18 cellular contexts compared by ENCODE assay signal in the genomic region with DNA sequence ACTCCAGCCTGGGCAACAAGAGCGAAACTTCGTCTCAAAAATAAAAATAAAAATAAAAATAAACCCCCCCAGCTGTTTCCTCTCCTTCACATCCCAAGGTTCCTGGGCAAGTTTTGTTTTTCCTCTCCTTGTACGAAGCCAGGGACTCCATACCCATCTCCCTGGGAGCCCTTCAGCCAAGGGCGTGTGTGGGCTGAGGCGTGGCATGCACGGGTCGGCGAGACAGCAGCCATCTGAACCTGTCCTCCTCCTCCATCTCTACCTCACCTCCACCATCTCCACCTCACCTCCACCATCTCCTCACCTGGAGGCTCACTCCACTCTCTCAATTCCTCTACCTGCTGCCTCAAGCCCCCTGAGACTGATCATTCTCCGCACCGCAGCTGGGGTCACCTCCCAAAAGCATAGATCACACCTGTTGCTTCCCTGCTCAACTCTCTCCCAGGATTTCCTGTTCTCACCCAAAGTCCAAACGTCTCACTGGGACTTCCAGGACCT. TPM values are rescaled to one million over a fixed set of nuclear protein-coding genes. Genes with fewer than 3 reads are reported as not detected.
DNase-seq lines count a peak whose midpoint lies in the region; ATAC-seq and TF ChIP-seq lines count a peak whose summit lies in the region.
"Had no signal": no experiment of that assay in that cellular context is flagged by ENCODE, and none has a peak within 500 bp of the region (broad histone marks: within the 10 kb centered on the region; RNA-seq: fewer than 3 reads in every experiment).

No MANE protein-coding gene starts in this region.

- H3K4me1 Mint-ChIP-seq in Caco-2 (ENCODE audit: low read depth, unreplicated experiment), result peaks cover 12% of the 10 kb centered on the region
- H3K4me1 Mint-ChIP-seq in activated CD4-positive, alpha-beta memory T cell treated with anti-CD3 and anti-CD28 coated beads, Interleukin-2, amount 10 ng/mL, durations not matched to agents 7 days and 5 days, result peaks cover 7% of the 10 kb centered on the region

- TF ChIP-seq CTCF in Caco-2 (IDR thresholded peaks at IDR 0.05; ENCODE audit: insufficient read depth in 1 of 2, low read depth in 1 of 2, low read length in 1 of 2, severe bottlenecking in 1 of 2, unreplicated experiment in 1 of 2), result no peak
- TF ChIP-seq CTCF in PC-3 (conservative IDR thresholded peaks at IDR 0.05; ENCODE audit: low read depth, low read length), result no peak
- TF ChIP-seq CTCF in osteoblast (IDR thresholded peaks at IDR 0.05; ENCODE audit: extremely low read depth, low read depth, low read length), result no peak
- no peak for TF ChIP-seq CTCF in GM13977 (IDR thresholded peaks at IDR 0.05; ENCODE audit: extremely low read depth, insufficient read depth, missing control alignments)
- TF ChIP-seq CTCF in tibial artery (IDR thresholded peaks at IDR 0.05), result no peak

- H3K27ac Mint-ChIP-seq in Caco-2 (ENCODE audit: unreplicated experiment), result peak overlapping the region; percentile 72
- H3K27ac Mint-ChIP-seq in activated CD4-positive, alpha-beta memory T cell treated with anti-CD3 and anti-CD28 coated beads, Interleukin-2, amount 10 ng/mL, durations not matched to agents 7 days and 5 days, result no peak overlapping the region

- POLR2A ChIA-PET in Caco-2 (lab: Charles Lee), result interaction anchor here (0.6 kb wide), 1 partner anchor 120 kb away, joined by 3 read pairs; no protein-coding TSS in a partner anchor
- POLR2A ChIA-PET in PC-3 (lab: Charles Lee; ENCODE audit: unreplicated experiment), result no interaction called here
- POLR2A ChIA-PET in activated CD4-positive, alpha-beta memory T cell treated with anti-CD3 and anti-CD28 coated beads, Interleukin-2, amount 10 ng/mL, durations not matched to agents 7 days and 5 days (lab: Charles Lee), result no interaction called here

- in situ Hi-C loops in GM13977 (cut with MboI; ENCODE audit: low pct_unique_long_range_greater_than_20kb, low sequenced_read_pairs, unreplicated experiment), result no loop called here

- no peaks in the 10 kb centered on the region for H3K9me2 ChIP-seq in PC-3 (replicated peaks; ENCODE audit: low read length)

- H3K79me2 ChIP-seq in PC-3 (ENCODE audit: low read length) (no peaks in the 10 kb centered on the region), osteoblast (ENCODE audit: insufficient read depth, low read length) (no peaks in the 10 kb centered on the region)

- no peaks in the 10 kb centered on the region for H3K27me3 ChIP-seq in Caco-2 (replicated peaks; ENCODE audit: control insufficient read depth, insufficient read depth, low read length)
- no peaks in the 10 kb centered on the region for H3K27me3 ChIP-seq in PC-3 (ENCODE audit: low read length)
- no peaks in the 10 kb centered on the region for H3K27me3 ChIP-seq in osteoblast (ENCODE audit: insufficient read depth, low read length)
- no peaks in the 10 kb centered on the region for H3K27me3 ChIP-seq in tibial artery
- H3K27me3 ChIP-seq: esophagus muscularis mucosa, heart right ventricle, right atrium auricular region, SJSA1, suprapubic skin had no signal

- H3K4me3 ChIP-seq in Caco-2 (ENCODE audit: low read depth, low read length) (no peak overlapping the region), PC-3 (ENCODE audit: low read length) (no peak overlapping the region), osteoblast (ENCODE audit: insufficient read depth, low read length) (no peak overlapping the region), tibial artery (no peak overlapping the region)
- H3K4me3 ChIP-seq: esophagus muscularis mucosa, heart right ventricle, right atrium auricular region, SJSA1, suprapubic skin had no signal

- peaks cover 19% of the 10 kb centered on the region for H3K36me3 Mint-ChIP-seq in Caco-2 (ENCODE audit: insufficient read depth, unreplicated experiment)
- peaks cover 15% of the 10 kb centered on the region for H3K36me3 Mint-ChIP-seq in activated CD4-positive, alpha-beta memory T cell treated with anti-CD3 and anti-CD28 coated beads, Interleukin-2, amount 10 ng/mL, durations not matched to agents 7 days and 5 days (ENCODE audit: low read depth)
- H3K36me3 Mint-ChIP-seq: brain had no signal

- CTCF ChIA-PET in Caco-2 (lab: Charles Lee), result no interaction called here
- CTCF ChIA-PET in PC-3 (lab: Charles Lee), result interaction anchor here (0.6 to 1.1 kb wide), 2 partner anchors 62 to 933 kb away, joined by 3 read pairs; no protein-coding TSS in a partner anchor
- CTCF ChIA-PET in activated CD4-positive, alpha-beta memory T cell treated with anti-CD3 and anti-CD28 coated beads, Interleukin-2, amount 10 ng/mL, durations not matched to agents 7 days and 5 days (lab: Charles Lee), result no interaction called here

- H3K9me3 ChIP-seq in Caco-2, result no peaks in the 10 kb centered on the region
- H3K9me3 ChIP-seq in PC-3 (ENCODE audit: low read length), result no peaks in the 10 kb centered on the region
- H3K9me3 ChIP-seq in osteoblast (ENCODE audit: low read depth, low read length), result no peaks in the 10 kb centered on the region
- no peaks in the 10 kb centered on the region for H3K9me3 ChIP-seq in tibial artery
- H3K9me3 ChIP-seq: esophagus muscularis mucosa, heart right ventricle, right atrium auricular region, SJSA1, suprapubic skin had no signal

- H3K9ac ChIP-seq in PC-3 (ENCODE audit: low read length), result no peak overlapping the region

- no peak overlapping the region for H2AFZ ChIP-seq in PC-3 (ENCODE audit: low read length)
- no peak overlapping the region for H2AFZ ChIP-seq in osteoblast (ENCODE audit: low read length)

- no peak overlapping the region for H3K4me3 Mint-ChIP-seq in Caco-2 (ENCODE audit: unreplicated experiment)
- H3K4me3 Mint-ChIP-seq in activated CD4-positive, alpha-beta memory T cell treated with anti-CD3 and anti-CD28 coated beads, Interleukin-2, amount 10 ng/mL, durations not matched to agents 7 days and 5 days, result no peak overlapping the region

- ATAC-seq in PC-3, result peak; percentile 6; the same call in 1 of the 2 replicates
- ATAC-seq: heart right ventricle had no signal

- H3F3A ChIP-seq in PC-3 (ENCODE audit: low read length, unreplicated experiment), result no peaks in the 10 kb centered on the region

- H3K27ac ChIP-seq in PC-3 (ENCODE audit: low read length) (peak overlapping the region; percentile 39), cingulate gyrus (ENCODE audit: low read depth, low read length) (peak overlapping the region; percentile 47), osteoblast (ENCODE audit: low read depth, low read length) (peak overlapping the region; percentile 56), tibial artery (no peak overlapping the region)
- H3K27ac ChIP-seq: SJSA1, suprapubic skin had no signal

- H4K20me1 ChIP-seq in PC-3 (ENCODE audit: low read length) (no peaks in the 10 kb centered on the region), osteoblast (ENCODE audit: insufficient read depth, low read length) (no peaks in the 10 kb centered on the region)

- DNase-seq in Caco-2 (no peak), PC-3 (no peak), osteoblast (ENCODE audit: insufficient read length, low spot score, missing footprints) (no peak), GM13977 (ENCODE audit: low spot score) (no peak), tibial artery (no peak), superior temporal gyrus (ENCODE audit: extremely low spot score) (no peak)
- DNase-seq in activated CD4-positive, alpha-beta memory T cell treated with anti-CD3 and anti-CD28 coated beads, Interleukin-2, amount 10 ng/mL, durations not matched to agents 7 days and 5 days, result no peak
- DNase-seq: activated naive CD4-positive, alpha-beta T cell; heart right ventricle; NCI-H187 treated with DMSO at 0.1 percent for 48 hours; T-helper 9 cell had no signal

- H3K36me3 ChIP-seq in Caco-2 (ENCODE audit: control insufficient read depth, insufficient read depth, low read length) (no peaks in the 10 kb centered on the region), PC-3 (ENCODE audit: low read depth, low read length) (peaks cover 4% of the 10 kb centered on the region; the same call in 1 of the 2 replicates), osteoblast (ENCODE audit: insufficient read depth, low read length) (no peaks in the 10 kb centered on the region), tibial artery (peaks cover 0 to 22% (median 0%) of the 10 kb centered on the region in 3 donors)
- H3K36me3 ChIP-seq: right atrium auricular region, SJSA1 had no signal

- H3K4me1 ChIP-seq in Caco-2 (no peaks in the 10 kb centered on the region), PC-3 (ENCODE audit: insufficient read depth, low read length) (peaks cover 5% of the 10 kb centered on the region), osteoblast (ENCODE audit: insufficient read depth, low read length) (peaks cover 3% of the 10 kb centered on the region), tibial artery (no peaks in the 10 kb centered on the region)

- H3K4me2 ChIP-seq in PC-3 (ENCODE audit: low read length) (0 out of 2 replicates have a peak overlapping the region, but pooled peaks have one; percentile 21), osteoblast (ENCODE audit: insufficient read depth, low read length) (no peak overlapping the region)

- BruUV-seq in Caco-2 (replicated peaks; lab: Mats Ljungman, UMichigan), result no TSS peak
- BruUV-seq in PC-3 (replicated peaks; lab: Mats Ljungman, UMichigan), result no TSS peak

- H3K9me3 Mint-ChIP-seq in Caco-2 (ENCODE audit: unreplicated experiment), result peaks cover 9% of the 10 kb centered on the region
- H3K9me3 Mint-ChIP-seq in activated CD4-positive, alpha-beta memory T cell treated with anti-CD3 and anti-CD28 coated beads, Interleukin-2, amount 10 ng/mL, durations not matched to agents 7 days and 5 days, result no peaks in the 10 kb centered on the region
- H3K9me3 Mint-ChIP-seq: brain had no signal

- intact Hi-C loops in Caco-2 (cut with micrococcal nuclease; ENCODE audit: unreplicated experiment), result no loop called here
- intact Hi-C loops in PC-3 (cut with micrococcal nuclease), result no loop called here
- intact Hi-C loops in tibial artery (cut with DNase I; ENCODE audit: low total_unique reads), result no loop called here

- H3K27me3 Mint-ChIP-seq in Caco-2 (ENCODE audit: insufficient read depth, unreplicated experiment), result no peaks in the 10 kb centered on the region
- no peaks in the 10 kb centered on the region for H3K27me3 Mint-ChIP-seq in activated CD4-positive, alpha-beta memory T cell treated with anti-CD3 and anti-CD28 coated beads, Interleukin-2, amount 10 ng/mL, durations not matched to agents 7 days and 5 days

RNA-seq across cellular contexts. Expression of a gene that starts 16.9 kb away (rescaled TPM):
- not detected in 2 replicates for total RNA-seq in Caco-2 (2022)
- not detected in 2 replicates for total RNA-seq in PC-3 (2014; rRNA removed)
- not detected in 2 replicates for total RNA-seq in osteoblast
- total RNA-seq in activated CD4-positive, alpha-beta memory T cell treated with anti-CD3 and anti-CD28 coated beads, Interleukin-2, amount 10 ng/mL, durations not matched to agents 7 days and 5 days, result not detected
- total RNA-seq: esophagus muscularis mucosa, NCI-H460, right atrium auricular region, SJSA1, suprapubic skin had no signal

RNA-seq across cellular contexts. Expression of a gene that starts 16.9 kb away (rescaled TPM):
- total RNA-seq in Caco-2 (2022) (33.8 and 37.2 TPM in 2 replicates), PC-3 (2014; rRNA removed) (52.3 and 74.8 TPM in 2 replicates), osteoblast (7.1 and 8.3 TPM in 2 replicates)
- total RNA-seq in activated CD4-positive, alpha-beta memory T cell treated with anti-CD3 and anti-CD28 coated beads, Interleukin-2, amount 10 ng/mL, durations not matched to agents 7 days and 5 days, result 10 to 100 TPM; 33.2 to 33.8 TPM

RNA-seq across cellular contexts. Expression of a gene that starts 31.3 kb away (rescaled TPM):
- total RNA-seq in Caco-2 (2022), result 37.6 and 39.2 TPM in 2 replicates
- total RNA-seq in PC-3 (2014; rRNA removed), result 64.7 and 77.3 TPM in 2 replicates
- 17.7 and 19.5 TPM in 2 replicates for total RNA-seq in osteoblast
- 10 to 100 TPM; 26.5 to 28.9 TPM for total RNA-seq in activated CD4-positive, alpha-beta memory T cell treated with anti-CD3 and anti-CD28 coated beads, Interleukin-2, amount 10 ng/mL, durations not matched to agents 7 days and 5 days

RNA-seq across cellular contexts. Expression of a gene that starts 53.2 kb away (rescaled TPM):
- total RNA-seq in Caco-2 (2022), result 0.32 and 1.0 TPM in 2 replicates
- total RNA-seq in PC-3 (2014; rRNA removed), result 0.40 and 0.62 TPM in 2 replicates
- 39.1 and 74.0 TPM in 2 replicates for total RNA-seq in osteoblast
- total RNA-seq in activated CD4-positive, alpha-beta memory T cell treated with anti-CD3 and anti-CD28 coated beads, Interleukin-2, amount 10 ng/mL, durations not matched to agents 7 days and 5 days, result not detected

RNA-seq across cellular contexts. Expression of a gene that starts 55.6 kb away (rescaled TPM):
- total RNA-seq in Caco-2 (2022) (not detected in 2 replicates), PC-3 (2014; rRNA removed) (0.86 and 2.5 TPM in 2 replicates), osteoblast (4.0 and 5.3 TPM in 2 replicates)
- not detected for total RNA-seq in activated CD4-positive, alpha-beta memory T cell treated with anti-CD3 and anti-CD28 coated beads, Interleukin-2, amount 10 ng/mL, durations not matched to agents 7 days and 5 days
- total RNA-seq: NCI-H460 had no signal

Comparison
In these comparisons a context has a peak if more than half of its experiments do, and no peak if none do; other contexts are left out.
1. H3K27ac ChIP-seq: peak in PC-3 (single experiment), cingulate gyrus (single experiment) and osteoblast (single experiment); none in tibial artery (0 of 2).